In genomic region chr20:15627089-15627488, GRCh38 we compare ENCODE assay signal across 1 cellular context.
TF ChIP-seq lines count a peak whose summit lies in the region.

No MANE protein-coding gene starts in this region.

TF ChIP-seq in WTC11, 78 proteins besides CTCF, POLR2A, EP300 and RAD21 (continued from another document):
- TF ChIP-seq ZBTB43 (CRISPR knock-in tag; IDR thresholded peaks at IDR 0.05) (no peak), ZSCAN18 (CRISPR knock-in tag; IDR thresholded peaks at IDR 0.05) (no peak), TCF7 (CRISPR knock-in tag; IDR thresholded peaks at IDR 0.05; ENCODE audit: low read depth) (no peak), OVOL2 (CRISPR knock-in tag; IDR thresholded peaks at IDR 0.05; ENCODE audit: borderline replicate concordance) (no peak), SP1 (CRISPR knock-in tag; conservative IDR thresholded peaks at IDR 0.05) (no peak), ZMAT4 (CRISPR knock-in tag; IDR thresholded peaks at IDR 0.05) (no peak), JAZF1 (CRISPR knock-in tag; IDR thresholded peaks at IDR 0.05) (no peak), ZNF671 (CRISPR knock-in tag; IDR thresholded peaks at IDR 0.05) (no peak), ZNF281 (CRISPR knock-in tag; IDR thresholded peaks at IDR 0.05) (no peak), NFYB (CRISPR knock-in tag; conservative IDR thresholded peaks at IDR 0.05; ENCODE audit: low read depth) (no peak), SMAD4 (CRISPR knock-in tag; IDR thresholded peaks at IDR 0.05) (no peak), NR3C1 (CRISPR knock-in tag; conservative IDR thresholded peaks at IDR 0.05; ENCODE audit: low read depth) (no peak), FOXJ3 (CRISPR knock-in tag; IDR thresholded peaks at IDR 0.05; ENCODE audit: borderline replicate concordance) (no peak), TEAD1 (CRISPR knock-in tag; IDR thresholded peaks at IDR 0.05) (no peak), NFATC4 (CRISPR knock-in tag; IDR thresholded peaks at IDR 0.05) (no peak)
- TF ChIP-seq, protein P1, sequence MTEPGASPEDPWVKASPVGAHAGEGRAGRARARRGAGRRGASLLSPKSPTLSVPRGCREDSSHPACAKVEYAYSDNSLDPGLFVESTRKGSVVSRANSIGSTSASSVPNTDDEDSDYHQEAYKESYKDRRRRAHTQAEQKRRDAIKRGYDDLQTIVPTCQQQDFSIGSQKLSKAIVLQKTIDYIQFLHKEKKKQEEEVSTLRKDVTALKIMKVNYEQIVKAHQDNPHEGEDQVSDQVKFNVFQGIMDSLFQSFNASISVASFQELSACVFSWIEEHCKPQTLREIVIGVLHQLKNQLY (CRISPR knock-in tag; IDR thresholded peaks at IDR 0.05): no peak
